In genomic region chr10:119135517-119135890, GRCh38 we compare ENCODE assay signal across 1 cellular context.
A peak's percentile ranks its signal among the peaks of the same experiment; 100 is the strongest.
TF ChIP-seq lines count a peak whose summit lies in the region.

No MANE protein-coding gene starts in this region.

TF ChIP-seq in liver, 16 proteins besides CTCF, POLR2A, EP300 and RAD21 (continued from another document):
- TF ChIP-seq, protein P1, sequence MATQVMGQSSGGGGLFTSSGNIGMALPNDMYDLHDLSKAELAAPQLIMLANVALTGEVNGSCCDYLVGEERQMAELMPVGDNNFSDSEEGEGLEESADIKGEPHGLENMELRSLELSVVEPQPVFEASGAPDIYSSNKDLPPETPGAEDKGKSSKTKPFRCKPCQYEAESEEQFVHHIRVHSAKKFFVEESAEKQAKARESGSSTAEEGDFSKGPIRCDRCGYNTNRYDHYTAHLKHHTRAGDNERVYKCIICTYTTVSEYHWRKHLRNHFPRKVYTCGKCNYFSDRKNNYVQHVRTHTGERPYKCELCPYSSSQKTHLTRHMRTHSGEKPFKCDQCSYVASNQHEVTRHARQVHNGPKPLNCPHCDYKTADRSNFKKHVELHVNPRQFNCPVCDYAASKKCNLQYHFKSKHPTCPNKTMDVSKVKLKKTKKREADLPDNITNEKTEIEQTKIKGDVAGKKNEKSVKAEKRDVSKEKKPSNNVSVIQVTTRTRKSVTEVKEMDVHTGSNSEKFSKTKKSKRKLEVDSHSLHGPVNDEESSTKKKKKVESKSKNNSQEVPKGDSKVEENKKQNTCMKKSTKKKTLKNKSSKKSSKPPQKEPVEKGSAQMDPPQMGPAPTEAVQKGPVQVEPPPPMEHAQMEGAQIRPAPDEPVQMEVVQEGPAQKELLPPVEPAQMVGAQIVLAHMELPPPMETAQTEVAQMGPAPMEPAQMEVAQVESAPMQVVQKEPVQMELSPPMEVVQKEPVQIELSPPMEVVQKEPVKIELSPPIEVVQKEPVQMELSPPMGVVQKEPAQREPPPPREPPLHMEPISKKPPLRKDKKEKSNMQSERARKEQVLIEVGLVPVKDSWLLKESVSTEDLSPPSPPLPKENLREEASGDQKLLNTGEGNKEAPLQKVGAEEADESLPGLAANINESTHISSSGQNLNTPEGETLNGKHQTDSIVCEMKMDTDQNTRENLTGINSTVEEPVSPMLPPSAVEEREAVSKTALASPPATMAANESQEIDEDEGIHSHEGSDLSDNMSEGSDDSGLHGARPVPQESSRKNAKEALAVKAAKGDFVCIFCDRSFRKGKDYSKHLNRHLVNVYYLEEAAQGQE (IDR thresholded peaks at IDR 0.05) = peak; percentile 34
- no peak for TF ChIP-seq FOXA2 (IDR thresholded peaks at IDR 0.05)
- TF ChIP-seq HNF4A (conservative IDR thresholded peaks at IDR 0.05) = peak; percentile 50 to 53
- TF ChIP-seq EGR1 (IDR thresholded peaks at IDR 0.05; ENCODE audit: low read depth in 2 of 2) = no peak
